8 cellular contexts compared by ENCODE assay signal in genomic region chr6:118187568-118188164, GRCh38.
DNase-seq lines count a peak whose midpoint lies in the region; ATAC-seq lines count a peak whose summit lies in the region.

No MANE protein-coding gene starts in this region.

- ATAC-seq in GM18520 (IDR thresholded peaks at IDR 0.05; ENCODE audit: unreplicated experiment), result peak; percentile 22
- ATAC-seq in HG02588 (IDR thresholded peaks at IDR 0.05; ENCODE audit: unreplicated experiment), result peak; percentile 35

- DNase-seq in NOMO-1 (lab: John Stamatoyannopoulos, UW; ENCODE audit: unreplicated experiment in 2 of 2) (peak; percentile 75 to 90), inferior parietal cortex (ENCODE audit: extremely low spot score) (peak; percentile 49), DMS53 (lab: John Stamatoyannopoulos, UW) (no peak), NCI-H2227 (lab: John Stamatoyannopoulos, UW; ENCODE audit: unreplicated experiment) (no peak), dedifferentiated amniotic fluid mesenchymal stem cell (ENCODE audit: extremely low spot score) (no peak), germinal center (ENCODE audit: low spot score) (no peak)

Comparison
In these comparisons a context has a peak if more than half of its experiments do, and no peak if none do; other contexts are left out.
1. DNase-seq: peak in NOMO-1 (2 of 2) and inferior parietal cortex (single experiment); none in DMS53 (single experiment), NCI-H2227 (single experiment), dedifferentiated amniotic fluid mesenchymal stem cell (single experiment) and germinal center (single experiment).